ENCODE assay signal across 8 cellular contexts in the genomic region with DNA sequence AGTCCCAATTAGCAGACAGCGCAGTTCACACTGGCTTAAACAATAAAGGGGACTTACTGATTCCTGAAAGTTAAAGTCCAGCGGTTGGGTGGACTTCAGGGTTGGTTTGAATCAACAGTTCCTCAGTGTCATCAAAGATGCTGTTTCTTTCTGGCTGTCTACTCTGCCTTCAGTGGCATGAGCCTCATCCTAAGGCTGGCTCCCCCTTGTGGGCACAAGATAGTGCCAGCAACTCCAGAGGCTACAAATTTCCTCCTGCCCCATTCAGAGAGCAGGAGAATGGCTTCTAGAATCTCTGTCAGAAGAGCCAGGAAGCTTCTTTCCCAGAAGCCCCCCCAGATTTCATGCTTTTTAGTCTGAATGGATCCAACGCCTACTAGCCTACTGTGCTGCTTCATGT.
A peak's percentile ranks its signal among the peaks of the same experiment; 100 is the strongest.
DNase-seq lines count a peak whose midpoint lies in the region; FAIRE-seq and TF ChIP-seq lines count a peak whose summit lies in the region.

No MANE protein-coding gene starts in this region.

- no peaks in the 10 kb centered on the region for H3K36me3 ChIP-seq in keratinocyte (ENCODE audit: control insufficient read depth in 2 of 2, extremely low read depth in 1 of 2, insufficient read depth in 2 of 2, low read length in 2 of 2)

- no peaks in the 10 kb centered on the region for H3K9me1 ChIP-seq in keratinocyte (ENCODE audit: control insufficient read depth, extremely low read depth, insufficient read depth, low read length)

- peaks cover 4% of the 10 kb centered on the region for H3K4me1 ChIP-seq in keratinocyte (ENCODE audit: control insufficient read depth, extremely low read depth, insufficient read depth, low read length)

- no peaks in the 10 kb centered on the region for H3K27me3 Mint-ChIP-seq in T-helper 2 cell treated with Interferon-gamma antibody and Interleukin-4, amounts not matched to agents 5 μg/mL and 100 μg/mL, for 36 hours (ENCODE audit: low read depth)
- peaks cover 5% of the 10 kb centered on the region for H3K27me3 Mint-ChIP-seq in brain
- peaks cover 5% of the 10 kb centered on the region for H3K27me3 Mint-ChIP-seq in mesothelial cell of epicardium (ENCODE audit: low read depth)

- no peaks in the 10 kb centered on the region for H3K9me3 ChIP-seq in keratinocyte (ENCODE audit: control insufficient read depth, low read depth, low read length)

- no peak overlapping the region for H3K4me3 Mint-ChIP-seq in T-helper 2 cell treated with Interferon-gamma antibody and Interleukin-4, amounts not matched to agents 5 μg/mL and 100 μg/mL, for 36 hours
- no peak overlapping the region for H3K4me3 Mint-ChIP-seq in brain
- no peak overlapping the region for H3K4me3 Mint-ChIP-seq in mesothelial cell of epicardium

- dilution Hi-C loops in keratinocyte (cut with MboI; ENCODE audit: extremely low pct_ligation_motif_present, low sequenced_read_pairs), result no loop called here

- peaks cover 39% of the 10 kb centered on the region for H3K4me1 Mint-ChIP-seq in T-helper 2 cell treated with Interferon-gamma antibody and Interleukin-4, amounts not matched to agents 5 μg/mL and 100 μg/mL, for 36 hours (ENCODE audit: low read depth)
- H3K4me1 Mint-ChIP-seq in brain (peaks cover 13% of the 10 kb centered on the region), mesothelial cell of epicardium (no peaks in the 10 kb centered on the region)

- H2AFZ ChIP-seq in keratinocyte (ENCODE audit: control insufficient read depth, low read length), result no peak overlapping the region

- FAIRE-seq in keratinocyte (lab: Jason Lieb, UNC), result peak; percentile 53

- DNase-seq in EH (ENCODE audit: low read depth), result peak; percentile 69
- DNase-seq in HL-60 (ENCODE audit: low read depth in 1 of 2, low spot score in 1 of 2), result peak in 1 of 2 experiments; percentile 47
- DNase-seq in T-helper 2 cell treated with Interferon-gamma antibody and Interleukin-4, amounts not matched to agents 5 μg/mL and 100 μg/mL, for 36 hours (ENCODE audit: low spot score), result peak; percentile 19
- DNase-seq in keratinocyte (ENCODE audit: low read depth, low spot score), result peak; percentile 15
- DNase-seq in stimulated activated CD4-positive, alpha-beta T cell treated with anti-CD3 and anti-CD28 coated beads, TNF-alpha, amount 100 ng/mL, for 4 hours (ENCODE audit: low read depth in 3 of 3), result peak in 2 of 3 experiments; percentile 24 to 28
- no peak for DNase-seq in mesothelial cell of epicardium (ENCODE audit: low spot score in 2 of 2, unreplicated experiment in 2 of 2)
- DNase-seq in NCI-H2081 treated with DMSO at 0.1 percent for 48 hours (lab: John Stamatoyannopoulos, UW), result no peak

- H3K27ac ChIP-seq in HL-60 (replicated peaks) (no peak overlapping the region), keratinocyte (ENCODE audit: control insufficient read depth, insufficient read depth, low read length) (no peak overlapping the region)

- TF ChIP-seq CTCF in HL-60 (IDR thresholded peaks at IDR 0.05; ENCODE audit: insufficient read depth, low read length) (peak; percentile 40), brain (conservative IDR thresholded peaks at IDR 0.05) (peak; percentile 52 to 54), keratinocyte (optimal IDR thresholded peaks at IDR 0.05 in 1 of 3, IDR thresholded peaks at IDR 0.05 in 1 of 3, conservative IDR thresholded peaks at IDR 0.05 in 1 of 3; ENCODE audit: extremely low read depth in 1 of 3, insufficient read depth in 2 of 3, low read length in 3 of 3) (peak; percentile 69 to 77 (median 72)), mesothelial cell of epicardium (IDR thresholded peaks at IDR 0.05; ENCODE audit: unreplicated experiment) (no peak)

- no peaks in the 10 kb centered on the region for H3K9me3 Mint-ChIP-seq in T-helper 2 cell treated with Interferon-gamma antibody and Interleukin-4, amounts not matched to agents 5 μg/mL and 100 μg/mL, for 36 hours
- H3K9me3 Mint-ChIP-seq in brain (peaks cover 0 to 8% (median 0%) of the 10 kb centered on the region in 5 experiments), mesothelial cell of epicardium (peaks cover 40% of the 10 kb centered on the region)

- H3K79me2 ChIP-seq in keratinocyte (ENCODE audit: control insufficient read depth, insufficient read depth, low read length), result no peaks in the 10 kb centered on the region

- no peak overlapping the region for H3K9ac ChIP-seq in keratinocyte (ENCODE audit: control insufficient read depth, extremely low read depth, insufficient read depth, low read length)

- no peak overlapping the region for H3K27ac Mint-ChIP-seq in T-helper 2 cell treated with Interferon-gamma antibody and Interleukin-4, amounts not matched to agents 5 μg/mL and 100 μg/mL, for 36 hours
- no peak overlapping the region for H3K27ac Mint-ChIP-seq in brain
- no peak overlapping the region for H3K27ac Mint-ChIP-seq in mesothelial cell of epicardium

- no peaks in the 10 kb centered on the region for H4K20me1 ChIP-seq in keratinocyte (ENCODE audit: control insufficient read depth, extremely low read depth, insufficient read depth, low read length)

- no peak overlapping the region for H3K4me2 ChIP-seq in keratinocyte (ENCODE audit: control insufficient read depth, extremely low read depth, insufficient read depth, low read depth, low read length)

- H3K4me3 ChIP-seq in HL-60 (replicated peaks; ENCODE audit: insufficient read depth, low read length) (no peak overlapping the region), keratinocyte (ENCODE audit: control insufficient read depth in 2 of 3, extremely low read depth in 1 of 3, insufficient read depth in 2 of 3, low read depth in 1 of 3, low read length in 3 of 3) (no peak overlapping the region)

- H3K27me3 ChIP-seq in HL-60 (ENCODE audit: insufficient read depth, poor library complexity, severe bottlenecking) (no peaks in the 10 kb centered on the region), keratinocyte (ENCODE audit: control insufficient read depth, extremely low read depth, insufficient read depth, low read length) (no peaks in the 10 kb centered on the region)

- peaks cover 6% of the 10 kb centered on the region for H3K36me3 Mint-ChIP-seq in T-helper 2 cell treated with Interferon-gamma antibody and Interleukin-4, amounts not matched to agents 5 μg/mL and 100 μg/mL, for 36 hours (ENCODE audit: low read depth)
- H3K36me3 Mint-ChIP-seq in brain (no peaks in the 10 kb centered on the region), mesothelial cell of epicardium (no peaks in the 10 kb centered on the region)

Comparison
In these comparisons a context has a peak if more than half of its experiments do, and no peak if none do; other contexts are left out.
1. DNase-seq: peak in EH (single experiment), T-helper 2 cell treated with Interferon-gamma antibody and Interleukin-4, amounts not matched to agents 5 μg/mL and 100 μg/mL, for 36 hours (single experiment), keratinocyte (single experiment) and stimulated activated CD4-positive, alpha-beta T cell treated with anti-CD3 and anti-CD28 coated beads, TNF-alpha, amount 100 ng/mL, for 4 hours (2 of 3); none in mesothelial cell of epicardium (0 of 2) and NCI-H2081 treated with DMSO at 0.1 percent for 48 hours (single experiment).